In genomic region chr13:28470286-28470685, GRCh38 we compare ENCODE assay signal across 19 cellular contexts. TPM values are rescaled to one million over a fixed set of nuclear protein-coding genes. Genes with fewer than 3 reads are reported as not detected.
DNase-seq lines count a peak whose midpoint lies in the region; ATAC-seq, FAIRE-seq and TF ChIP-seq lines count a peak whose summit lies in the region.
"Had no signal": no experiment of that assay in that cellular context is flagged by ENCODE, and none has a peak within 500 bp of the region (broad histone marks: within the 10 kb centered on the region; RNA-seq: fewer than 3 reads in every experiment).

No MANE protein-coding gene starts in this region.

- POLR2A ChIA-PET in WTC11 (lab: Charles Lee) (no interaction called here), OCI-LY7 (lab: Charles Lee) (no interaction called here)

- H3K36me3 ChIP-seq in smooth muscle cell (ENCODE audit: low read depth) (no peaks in the 10 kb centered on the region), OCI-LY7 (ENCODE audit: insufficient read depth, low read length) (no peaks in the 10 kb centered on the region), kidney (ENCODE audit: control insufficient read depth in 1 of 2, insufficient read depth in 2 of 2, low read length in 2 of 2) (no peaks in the 10 kb centered on the region)
- H3K36me3 ChIP-seq: BE2C had no signal

- H4K20me1 ChIP-seq in smooth muscle cell (ENCODE audit: low read depth) (peaks cover 100% of the 10 kb centered on the region), OCI-LY7 (ENCODE audit: insufficient read depth, low read length) (no peaks in the 10 kb centered on the region)

- 20% methylated on average over 5 of the region's 5 CpGs for WGBS in smooth muscle cell (ENCODE audit: low lambda C conversion rate)

- intact Hi-C loops in OCI-LY7 (cut with micrococcal nuclease; ENCODE audit: unreplicated experiment), result no loop called here
- intact Hi-C loops in kidney (cut with DNase I), result no loop called here

- ATAC-seq in WTC11, result no peak
- ATAC-seq: Panc1, Right ventricle myocardium inferior had no signal

- peaks cover 11% of the 10 kb centered on the region for H3K9me3 Mint-ChIP-seq in WTC11

- H3K27ac ChIP-seq in smooth muscle cell (ENCODE audit: low read depth) (peak overlapping the region; percentile 81), OCI-LY7 (ENCODE audit: low read depth, low read length, poor library complexity, severe bottlenecking) (no peak overlapping the region), kidney (ENCODE audit: low read depth in 2 of 2, low read length in 2 of 2) (no peak overlapping the region)
- H3K27ac ChIP-seq: KMS-11, SK-N-MC had no signal

- peaks cover 54% of the 10 kb centered on the region for H3K4me1 Mint-ChIP-seq in WTC11

- no peak overlapping the region for H3K4me3 Mint-ChIP-seq in WTC11

- DNase-seq in CMK (ENCODE audit: low read depth) (peak; percentile 49), WTC11 (ENCODE audit: low spot score) (no peak), fibroblast of villous mesenchyme (ENCODE audit: low read depth) (peak; percentile 95), smooth muscle cell (lab: John Stamatoyannopoulos, UW; ENCODE audit: unreplicated experiment) (no peak), OCI-LY7 (ENCODE audit: low spot score) (no peak), kidney (no peak), SK-N-DZ (ENCODE audit: low spot score) (no peak)
- DNase-seq: BE2C, DMS 273 treated with DMSO at 0.1 percent for 48 hours, NCI-H1048, NCI-H146, NCI-H2081 treated with DMSO at 0.1 percent for 48 hours, NCI-H510A, NCI-H82 had no signal

- no peak for TF ChIP-seq CTCF in WTC11 (IDR thresholded peaks at IDR 0.05)
- no peak for TF ChIP-seq CTCF in fibroblast of villous mesenchyme (IDR thresholded peaks at IDR 0.05; ENCODE audit: insufficient read depth, low read depth, low read length)
- no peak for TF ChIP-seq CTCF in smooth muscle cell (IDR thresholded peaks at IDR 0.05; ENCODE audit: borderline replicate concordance, insufficient read depth, poor library complexity, severe bottlenecking)
- TF ChIP-seq CTCF in OCI-LY7 (conservative IDR thresholded peaks at IDR 0.05; ENCODE audit: low read length), result no peak
- TF ChIP-seq CTCF in kidney (IDR thresholded peaks at IDR 0.05; ENCODE audit: borderline replicate concordance, extremely low read depth, insufficient read depth), result no peak

- no peak overlapping the region for H3K4me3 ChIP-seq in fibroblast of villous mesenchyme (ENCODE audit: low read depth, low read length)
- H3K4me3 ChIP-seq in smooth muscle cell, result no peak overlapping the region
- no peak overlapping the region for H3K4me3 ChIP-seq in OCI-LY7 (ENCODE audit: low read depth, low read length, poor library complexity, severe bottlenecking)
- H3K4me3 ChIP-seq in kidney (ENCODE audit: low read length in 2 of 2), result no peak overlapping the region
- H3K4me3 ChIP-seq: SK-N-MC had no signal

- H2AFZ ChIP-seq in smooth muscle cell (ENCODE audit: low read depth), result no peak overlapping the region
- H2AFZ ChIP-seq in OCI-LY7 (ENCODE audit: low read length), result no peak overlapping the region

- H3K9me2 ChIP-seq in OCI-LY7 (ENCODE audit: insufficient read depth, low read length), result no peaks in the 10 kb centered on the region

- H3K27me3 Mint-ChIP-seq in WTC11 (ENCODE audit: low read depth), result no peaks in the 10 kb centered on the region

- BruUV-seq in OCI-LY7 (replicated peaks; lab: Mats Ljungman, UMichigan), result no TSS peak

- no peak for FAIRE-seq in kidney (lab: Jason Lieb, UNC)
- FAIRE-seq: H1 had no signal

- H3K9ac ChIP-seq in smooth muscle cell (ENCODE audit: low read depth) (no peak overlapping the region), kidney (ENCODE audit: low read length in 2 of 2) (no peak overlapping the region)
- H3K9ac ChIP-seq: KMS-11 had no signal

- H3K79me2 ChIP-seq in smooth muscle cell (ENCODE audit: low read depth) (peaks cover 96% of the 10 kb centered on the region), OCI-LY7 (ENCODE audit: insufficient read depth, low read depth, low read length) (no peaks in the 10 kb centered on the region)

- H3F3A ChIP-seq in smooth muscle cell (ENCODE audit: low read depth), result peaks cover 21% of the 10 kb centered on the region

- H3K36me3 Mint-ChIP-seq in WTC11, result peaks cover 43% of the 10 kb centered on the region

- H3K9me3 ChIP-seq in smooth muscle cell (replicated peaks; ENCODE audit: low read depth), result no peaks in the 10 kb centered on the region
- no peaks in the 10 kb centered on the region for H3K9me3 ChIP-seq in OCI-LY7 (ENCODE audit: low read length)
- no peaks in the 10 kb centered on the region for H3K9me3 ChIP-seq in kidney (ENCODE audit: control insufficient read depth in 1 of 2, low read length in 2 of 2)
- H3K9me3 ChIP-seq: BE2C had no signal

- H3K4me1 ChIP-seq in smooth muscle cell (ENCODE audit: low read depth) (peaks cover 9% of the 10 kb centered on the region), OCI-LY7 (ENCODE audit: insufficient read depth, low read length, poor library complexity, severe bottlenecking) (no peaks in the 10 kb centered on the region), kidney (ENCODE audit: control insufficient read depth in 1 of 2, insufficient read depth in 1 of 2, low read depth in 1 of 2, low read length in 2 of 2) (no peaks in the 10 kb centered on the region)

- peak overlapping the region; percentile 24 for H3K4me2 ChIP-seq in smooth muscle cell
- H3K4me2 ChIP-seq in OCI-LY7 (ENCODE audit: low read length), result no peak overlapping the region
- H3K4me2 ChIP-seq: KMS-11 had no signal

- CTCF ChIA-PET in WTC11 (lab: Charles Lee) (no interaction called here), OCI-LY7 (lab: Charles Lee; ENCODE audit: unreplicated experiment) (no interaction called here)

- peak overlapping the region; percentile 78 for H3K27ac Mint-ChIP-seq in WTC11

- H3K27me3 ChIP-seq in smooth muscle cell (ENCODE audit: low read depth), result no peaks in the 10 kb centered on the region
- H3K27me3 ChIP-seq: BE2C had no signal

TF ChIP-seq in WTC11, 78 proteins besides CTCF, POLR2A, EP300 and RAD21 (continues in another document):
- TF ChIP-seq NFATC4 (CRISPR knock-in tag; IDR thresholded peaks at IDR 0.05) (no peak), ZNF512 (CRISPR knock-in tag; IDR thresholded peaks at IDR 0.05; ENCODE audit: borderline replicate concordance) (no peak), GABPB1 (CRISPR knock-in tag; IDR thresholded peaks at IDR 0.05) (no peak), ATF6 (CRISPR knock-in tag; IDR thresholded peaks at IDR 0.05) (no peak), RORB (CRISPR knock-in tag; IDR thresholded peaks at IDR 0.05) (no peak), ATF1 (CRISPR knock-in tag; IDR thresholded peaks at IDR 0.05) (no peak), NR3C1 (CRISPR knock-in tag; conservative IDR thresholded peaks at IDR 0.05; ENCODE audit: low read depth) (no peak)

RNA-seq across cellular contexts. Expression of gene FLT1, which starts 24.6 kb away (rescaled TPM):
- total RNA-seq in WTC11 (2021), result 66.3 to 71.0 TPM (median 66.8 TPM) in 3 replicates
- total RNA-seq in fibroblast of villous mesenchyme, result 12.1 and 23.2 TPM in 2 replicates
- total RNA-seq in smooth muscle cell, result 738 and 786 TPM in 2 replicates
- polyA plus RNA-seq in smooth muscle cell, result 329 and 495 TPM in 2 replicates
- 2.0 and 2.5 TPM in 2 replicates for total RNA-seq in OCI-LY7 (2014; rRNA removed; shearing (Covaris generic))
- 1.6 and 2.3 TPM in 2 replicates for total RNA-seq in OCI-LY7 (2022)
- total RNA-seq in kidney, result 45.7 TPM
- polyA plus RNA-seq in kidney (ENCODE audit: insufficient read depth, low read depth, low replicate concordance), result 17.2 TPM
- not detected in 2 replicates for polyA plus RNA-seq in SK-N-DZ (2014; cell fraction: cytosol; rRNA removed)
- polyA plus RNA-seq in SK-N-DZ (2014; cell fraction: nucleus; rRNA removed), result not detected in 2 replicates

Comparison
In these comparisons a context has a peak if more than half of its experiments do, and no peak if none do; other contexts are left out.
1. DNase-seq: peak in CMK (single experiment) and fibroblast of villous mesenchyme (single experiment); none in WTC11 (single experiment), smooth muscle cell (single experiment), OCI-LY7 (single experiment), kidney (single experiment) and SK-N-DZ (single experiment).
2. RNA of gene FLT1, which starts 24.6 kb away (total RNA-seq): 738 to 786 TPM in smooth muscle cell; 66.3 to 71.0 TPM in WTC11, 45.7 TPM in kidney (single experiment), 12.1 to 23.2 TPM in fibroblast of villous mesenchyme and 1.6 to 2.5 TPM in OCI-LY7; every median in the first group is over 10 times any median in the second.